9 cellular contexts compared by ENCODE assay signal in genomic region chr5:73564018-73564417, GRCh38. TPM values are rescaled to one million over a fixed set of nuclear protein-coding genes. Genes with fewer than 3 reads are reported as not detected.
DNase-seq lines count a peak whose midpoint lies in the region; ATAC-seq and TF ChIP-seq lines count a peak whose summit lies in the region.
"Had no signal": no experiment of that assay in that cellular context is flagged by ENCODE, and none has a peak within 500 bp of the region (broad histone marks: within the 10 kb centered on the region; RNA-seq: fewer than 3 reads in every experiment).

No MANE protein-coding gene starts in this region.

- peak overlapping the region; percentile 71 to 92 for H3K9ac ChIP-seq in liver (ENCODE audit: low read depth in 1 of 2, low read length in 2 of 2)

- peaks cover 6 to 28% (median 24%) of the 10 kb centered on the region in 4 donors for H3K4me1 ChIP-seq in liver (ENCODE audit: control insufficient read depth in 4 of 4, insufficient read depth in 4 of 4, low read length in 3 of 4)

- H3K4me1 Mint-ChIP-seq in activated naive CD4-positive, alpha-beta T cell treated with anti-CD3 and anti-CD28 coated beads for 36 hours (ENCODE audit: low read depth) = peaks cover 36% of the 10 kb centered on the region
- H3K4me1 Mint-ChIP-seq in activated naive CD8-positive, alpha-beta T cell treated with anti-CD3 and anti-CD28 coated beads for 36 hours = peaks cover 33% of the 10 kb centered on the region
- H3K4me1 Mint-ChIP-seq in type B pancreatic cell (ENCODE audit: unreplicated experiment) = peaks cover 14% of the 10 kb centered on the region

- peak overlapping the region; percentile 58 to 95 (median 74) for H3K4me3 ChIP-seq in liver (ENCODE audit: low read depth in 1 of 3, low read length in 3 of 3)

- H3K9me3 ChIP-seq in liver (ENCODE audit: control insufficient read depth in 4 of 4, low read length in 3 of 4) = no peaks in the 10 kb centered on the region

- intact Hi-C loops in activated naive CD4-positive, alpha-beta T cell treated with anti-CD3 and anti-CD28 coated beads for 36 hours (cut with micrococcal nuclease) = no loop called here

- no peak for ATAC-seq in GM19397 (IDR thresholded peaks at IDR 0.05; ENCODE audit: unreplicated experiment)

- peaks cover 0 to 13% (median 10%) of the 10 kb centered on the region in 4 donors for H3K36me3 ChIP-seq in liver (ENCODE audit: control insufficient read depth in 4 of 4, insufficient read depth in 3 of 4, low read depth in 1 of 4, low read length in 3 of 4)

- no peaks in the 10 kb centered on the region for H3K27me3 Mint-ChIP-seq in activated naive CD4-positive, alpha-beta T cell treated with anti-CD3 and anti-CD28 coated beads for 36 hours (ENCODE audit: low read depth)
- H3K27me3 Mint-ChIP-seq in activated naive CD8-positive, alpha-beta T cell treated with anti-CD3 and anti-CD28 coated beads for 36 hours = no peaks in the 10 kb centered on the region
- H3K27me3 Mint-ChIP-seq in type B pancreatic cell = no peaks in the 10 kb centered on the region

- CTCF ChIA-PET in activated naive CD4-positive, alpha-beta T cell treated with anti-CD3 and anti-CD28 coated beads for 36 hours (lab: Charles Lee) = interaction anchor here (0.9 to 2.0 kb wide), 3 partner anchors 27 to 29 kb away, joined by 3 to 9 read pairs (median 3); no protein-coding TSS in a partner anchor

- H3K4me3 Mint-ChIP-seq in activated naive CD4-positive, alpha-beta T cell treated with anti-CD3 and anti-CD28 coated beads for 36 hours = peak overlapping the region; percentile 99
- H3K4me3 Mint-ChIP-seq in activated naive CD8-positive, alpha-beta T cell treated with anti-CD3 and anti-CD28 coated beads for 36 hours = peak overlapping the region; percentile 95
- peak overlapping the region; percentile 99 for H3K4me3 Mint-ChIP-seq in type B pancreatic cell

- no peaks in the 10 kb centered on the region for H3K27me3 ChIP-seq in liver (ENCODE audit: control insufficient read depth in 4 of 4, insufficient read depth in 4 of 4, low read length in 3 of 4)

- H3K9me3 Mint-ChIP-seq in activated naive CD4-positive, alpha-beta T cell treated with anti-CD3 and anti-CD28 coated beads for 36 hours = no peaks in the 10 kb centered on the region
- H3K9me3 Mint-ChIP-seq in activated naive CD8-positive, alpha-beta T cell treated with anti-CD3 and anti-CD28 coated beads for 36 hours = no peaks in the 10 kb centered on the region
- H3K9me3 Mint-ChIP-seq in type B pancreatic cell = no peaks in the 10 kb centered on the region

- TF ChIP-seq RAD21 in liver (IDR thresholded peaks at IDR 0.05) = no peak

- 50% methylated on average over 3 of the region's 3 CpGs for WGBS in liver

- H3K36me3 Mint-ChIP-seq in activated naive CD4-positive, alpha-beta T cell treated with anti-CD3 and anti-CD28 coated beads for 36 hours (ENCODE audit: low read depth) = peaks cover 14% of the 10 kb centered on the region
- peaks cover 10% of the 10 kb centered on the region for H3K36me3 Mint-ChIP-seq in activated naive CD8-positive, alpha-beta T cell treated with anti-CD3 and anti-CD28 coated beads for 36 hours
- peaks cover 11% of the 10 kb centered on the region for H3K36me3 Mint-ChIP-seq in type B pancreatic cell

- H3K27ac Mint-ChIP-seq in activated naive CD4-positive, alpha-beta T cell treated with anti-CD3 and anti-CD28 coated beads for 36 hours = peak overlapping the region; percentile 99
- peak overlapping the region; percentile 97 for H3K27ac Mint-ChIP-seq in activated naive CD8-positive, alpha-beta T cell treated with anti-CD3 and anti-CD28 coated beads for 36 hours
- H3K27ac Mint-ChIP-seq in type B pancreatic cell = peak overlapping the region; percentile 100

- no peak overlapping the region for H3K27ac ChIP-seq in liver (ENCODE audit: low read depth in 1 of 2, low read length in 2 of 2)

- no peak for DNase-seq in activated naive CD4-positive, alpha-beta T cell treated with anti-CD3 and anti-CD28 coated beads for 36 hours
- no peak for DNase-seq in activated naive CD4-positive, alpha-beta T cell treated with Interleukin-2 at 50 U/mL for 16 hours
- no peak for DNase-seq in activated naive CD8-positive, alpha-beta T cell treated with anti-CD3 and anti-CD28 coated beads for 36 hours
- DNase-seq in type B pancreatic cell (ENCODE audit: extremely low spot score, unreplicated experiment) (no peak), NCI-H526 (lab: John Stamatoyannopoulos, UW) (no peak)
- DNase-seq in NK-92 treated with Interleukin-12 subunit alpha and Interleukin-12 subunit beta, amount 100 ng/mL, for 24 hours (lab: John Stamatoyannopoulos, UW) = no peak
- DNase-seq: NCI-H1930 had no signal

- TF ChIP-seq CTCF in liver (IDR thresholded peaks at IDR 0.05; ENCODE audit: low read depth, low read length, missing input control) = no peak
- TF ChIP-seq CTCF in type B pancreatic cell (conservative IDR thresholded peaks at IDR 0.05) = no peak

TF ChIP-seq in liver, 16 proteins besides CTCF, POLR2A, EP300 and RAD21:
- no peak for TF ChIP-seq YY1 (IDR thresholded peaks at IDR 0.05)
- TF ChIP-seq HNF4G (IDR thresholded peaks at IDR 0.05) = no peak
- no peak for TF ChIP-seq REST (IDR thresholded peaks at IDR 0.05)
- TF ChIP-seq FOXA1 (IDR thresholded peaks at IDR 0.05) = no peak
- TF ChIP-seq SP1 (IDR thresholded peaks at IDR 0.05) = no peak
- no peak for TF ChIP-seq HNF4A (conservative IDR thresholded peaks at IDR 0.05)
- no peak for TF ChIP-seq JUND (IDR thresholded peaks at IDR 0.05)
- no peak for TF ChIP-seq EGR1 (IDR thresholded peaks at IDR 0.05; ENCODE audit: low read depth in 2 of 2)
- TF ChIP-seq TAF1 (conservative IDR thresholded peaks at IDR 0.05) = no peak
- TF ChIP-seq RXRA (IDR thresholded peaks at IDR 0.05) = no peak
- no peak for TF ChIP-seq ATF3 (IDR thresholded peaks at IDR 0.05)
- TF ChIP-seq NR2F2 (IDR thresholded peaks at IDR 0.05) = no peak
- no peak for TF ChIP-seq FOXA2 (IDR thresholded peaks at IDR 0.05)
- no peak for TF ChIP-seq MAX (IDR thresholded peaks at IDR 0.05)
- no peak for TF ChIP-seq GABPA (IDR thresholded peaks at IDR 0.05 in 1 of 2, conservative IDR thresholded peaks at IDR 0.05 in 1 of 2)
- TF ChIP-seq ZBTB33 (IDR thresholded peaks at IDR 0.05) = no peak
TF ChIP-seq in liver: peak in this region for 0.

RNA-seq across cellular contexts. Expression of gene ANKRA2, which starts 1.4 kb away (rescaled TPM):
- 10 to 100 TPM; 26.5 to 26.9 TPM for total RNA-seq in activated naive CD4-positive, alpha-beta T cell treated with anti-CD3 and anti-CD28 coated beads for 36 hours
- total RNA-seq in activated naive CD8-positive, alpha-beta T cell treated with anti-CD3 and anti-CD28 coated beads for 36 hours = 10 to 100 TPM; 14.3 to 15.6 TPM
- total RNA-seq in liver = 10 to 100 TPM; 12.9 to 17.0 TPM
- polyA plus RNA-seq in liver = 10 to 100 TPM in 1 of 2 donors, 1 to 10 TPM in 1; 5.9 to 16.2 TPM
- 23.2 and 26.0 TPM in 2 replicates for total RNA-seq in type B pancreatic cell (ENCODE audit: low replicate concordance)

RNA-seq across cellular contexts. Expression of gene UTP15, which starts 1.5 kb away (rescaled TPM):
- total RNA-seq in activated naive CD4-positive, alpha-beta T cell treated with anti-CD3 and anti-CD28 coated beads for 36 hours = 10 to 100 TPM; 25.3 to 28.5 TPM
- 10 to 100 TPM; 57.2 to 57.7 TPM for total RNA-seq in activated naive CD8-positive, alpha-beta T cell treated with anti-CD3 and anti-CD28 coated beads for 36 hours
- total RNA-seq in liver (10 to 100 TPM in 1 of 2 donors, 1 to 10 TPM in 1; 7.0 to 18.1 TPM), type B pancreatic cell (ENCODE audit: low replicate concordance) (15.7 and 22.7 TPM in 2 replicates)
- polyA plus RNA-seq in liver = 1 to 10 TPM; 3.5 to 3.8 TPM
